ENCODE assay signal across 26 cellular contexts in genomic region chr7:10643545-10643944, GRCh38.
A peak's percentile ranks its signal among the peaks of the same experiment; 100 is the strongest.
DNase-seq lines count a peak whose midpoint lies in the region; ATAC-seq and TF ChIP-seq lines count a peak whose summit lies in the region.
"Had no signal": no experiment of that assay in that cellular context is flagged by ENCODE, and none has a peak within 500 bp of the region (broad histone marks: within the 10 kb centered on the region; RNA-seq: fewer than 3 reads in every experiment).

No MANE protein-coding gene starts in this region.

- H3K4me1 ChIP-seq in Loucy (ENCODE audit: insufficient read depth, low read length, poor library complexity, severe bottlenecking): peaks cover 38% of the 10 kb centered on the region
- no peaks in the 10 kb centered on the region for H3K4me1 ChIP-seq in transverse colon
- H3K4me1 ChIP-seq in neural progenitor cell: no peaks in the 10 kb centered on the region
- H3K4me1 ChIP-seq: BE2C, Caco-2, colonic mucosa, lower lobe of right lung, pancreas, Peyer's patch had no signal

- H3K4me3 ChIP-seq in Loucy (ENCODE audit: low read length, poor library complexity, severe bottlenecking) (peak overlapping the region; percentile 51), transverse colon (no peak overlapping the region), neural progenitor cell (no peak overlapping the region)
- H3K4me3 ChIP-seq: colonic mucosa, lower lobe of right lung, pancreas, Peyer's patch had no signal

- H3K79me2 ChIP-seq in Loucy (ENCODE audit: insufficient read depth, low read length) (no peaks in the 10 kb centered on the region), neural progenitor cell (ENCODE audit: low read depth) (no peaks in the 10 kb centered on the region)

- H3K9ac ChIP-seq in Loucy (ENCODE audit: low read depth, low read length, poor library complexity, severe bottlenecking) (peak overlapping the region; percentile 51), neural progenitor cell (no peak overlapping the region)

- DNase-seq in activated T-cell treated with anti-CD3 and anti-CD28 coated beads, Interleukin-2, amount 50 U/mL, for 4 hours: no peak
- DNase-seq in activated T-cell treated with anti-CD3 and anti-CD28 coated beads, Interleukin-2, amount 50 U/mL, for 48 hours: no peak
- no peak for DNase-seq in stimulated activated naive CD8-positive, alpha-beta T cell treated with anti-CD3 and anti-CD28 coated beads, Interleukin-15, Interleukin-2, amounts not matched to agents 100 U/mL and 50 U/mL, for 24 hours
- DNase-seq in transverse colon (no peak), neural progenitor cell (ENCODE audit: low spot score) (no peak), putamen (ENCODE audit: low spot score) (no peak)
- DNase-seq: activated CD4-positive, CD25-positive, alpha-beta regulatory T cell; activated gamma-delta T cell; anterior cingulate cortex; BE2C; Caco-2; colonic mucosa; DMS79 treated with DMSO at 0.1 percent for 48 hours; effector CD8-positive, alpha-beta T cell; H7; lower lobe of right lung; NCI-H1092; NCI-H187 treated with DMSO at 0.1 percent for 48 hours; NCI-H526 treated with DMSO at 0.1 percent for 48 hours; pancreas; Peyer's patch; SIG-M5; small intestine had no signal

- H3K9me3 Mint-ChIP-seq in activated T-cell treated with anti-CD3 and anti-CD28 coated beads, Interleukin-2, amount 50 U/mL, for 4 hours: no peaks in the 10 kb centered on the region
- H3K9me3 Mint-ChIP-seq in activated naive CD8-positive, alpha-beta T cell (ENCODE audit: low read depth): no peaks in the 10 kb centered on the region
- H3K9me3 Mint-ChIP-seq in neural progenitor cell: no peaks in the 10 kb centered on the region

- H3K27me3 Mint-ChIP-seq in activated T-cell treated with anti-CD3 and anti-CD28 coated beads, Interleukin-2, amount 50 U/mL, for 4 hours (ENCODE audit: low read depth): peaks cover 2% of the 10 kb centered on the region
- H3K27me3 Mint-ChIP-seq in activated naive CD8-positive, alpha-beta T cell: peaks cover 1% of the 10 kb centered on the region
- no peaks in the 10 kb centered on the region for H3K27me3 Mint-ChIP-seq in neural progenitor cell (ENCODE audit: insufficient read depth, low read depth)

- intact Hi-C loops in transverse colon (cut with DNase I; ENCODE audit: low total_unique reads): no loop called here

- H3K27me3 ChIP-seq in Loucy (ENCODE audit: insufficient read depth, low read length, poor library complexity, severe bottlenecking) (no peaks in the 10 kb centered on the region), transverse colon (no peaks in the 10 kb centered on the region), neural progenitor cell (no peaks in the 10 kb centered on the region)
- H3K27me3 ChIP-seq: BE2C, colonic mucosa, pancreas, Peyer's patch had no signal

- no peak for TF ChIP-seq EP300 in transverse colon (IDR thresholded peaks at IDR 0.05; ENCODE audit: low read depth)

- no peaks in the 10 kb centered on the region for H3K36me3 Mint-ChIP-seq in activated T-cell treated with anti-CD3 and anti-CD28 coated beads, Interleukin-2, amount 50 U/mL, for 4 hours (ENCODE audit: insufficient read depth)
- no peaks in the 10 kb centered on the region for H3K36me3 Mint-ChIP-seq in activated naive CD8-positive, alpha-beta T cell
- H3K36me3 Mint-ChIP-seq in neural progenitor cell: no peaks in the 10 kb centered on the region

- in situ Hi-C loops in transverse colon (cut with MboI; ENCODE audit: low pct_ligation_motif_present in 1 of 4, low pct_unique_long_range_greater_than_20kb in 1 of 4, low sequenced_read_pairs in 3 of 4): no loop called here

- peaks cover 7% of the 10 kb centered on the region for H3F3A ChIP-seq in Loucy (ENCODE audit: low read depth)
- no peaks in the 10 kb centered on the region for H3F3A ChIP-seq in neural progenitor cell (ENCODE audit: low read depth)

- H4K20me1 ChIP-seq in Loucy (ENCODE audit: insufficient read depth, low read length, poor library complexity, severe bottlenecking): no peaks in the 10 kb centered on the region
- H4K20me1 ChIP-seq in neural progenitor cell (ENCODE audit: low read depth): no peaks in the 10 kb centered on the region

- no peaks in the 10 kb centered on the region for H3K9me2 ChIP-seq in Loucy (replicated peaks; ENCODE audit: low read depth, low read length)

- TF ChIP-seq CTCF in Loucy (conservative IDR thresholded peaks at IDR 0.05; ENCODE audit: low read length) (no peak), transverse colon (IDR thresholded peaks at IDR 0.05) (no peak), neural progenitor cell (IDR thresholded peaks at IDR 0.05) (no peak)

- no peak for TF ChIP-seq POLR2A in transverse colon (IDR thresholded peaks at IDR 0.05)

- peak overlapping the region; percentile 51 for H3K27ac Mint-ChIP-seq in activated naive CD8-positive, alpha-beta T cell
- no peak overlapping the region for H3K27ac Mint-ChIP-seq in neural progenitor cell

- H2AFZ ChIP-seq in Loucy (ENCODE audit: low read length) (peak overlapping the region; percentile 63; the same call in 1 of the 2 replicates), neural progenitor cell (replicated peaks) (no peak overlapping the region)

- H3K9me3 ChIP-seq in Loucy (ENCODE audit: insufficient read depth, low read depth, low read length): no peaks in the 10 kb centered on the region
- H3K9me3 ChIP-seq in transverse colon: no peaks in the 10 kb centered on the region
- no peaks in the 10 kb centered on the region for H3K9me3 ChIP-seq in neural progenitor cell (ENCODE audit: low read depth)
- H3K9me3 ChIP-seq: BE2C, Caco-2, colonic mucosa, lower lobe of right lung, pancreas, Peyer's patch had no signal

- WGBS in transverse colon (ENCODE audit: low coverage in 1 of 2), 2 donors: 49 to 53% methylated on average over 2 of the region's 2 CpGs

- H3K27ac ChIP-seq in transverse colon: no peak overlapping the region
- H3K27ac ChIP-seq in neural progenitor cell: no peak overlapping the region
- H3K27ac ChIP-seq: colonic mucosa, lower lobe of right lung, pancreas, Peyer's patch had no signal

- peaks cover 17% of the 10 kb centered on the region for H3K4me1 Mint-ChIP-seq in activated T-cell treated with anti-CD3 and anti-CD28 coated beads, Interleukin-2, amount 50 U/mL, for 4 hours (ENCODE audit: low read depth)
- peaks cover 24% of the 10 kb centered on the region for H3K4me1 Mint-ChIP-seq in activated naive CD8-positive, alpha-beta T cell (ENCODE audit: low read depth)
- peaks cover 12% of the 10 kb centered on the region for H3K4me1 Mint-ChIP-seq in neural progenitor cell

- H3K36me3 ChIP-seq in Loucy (ENCODE audit: insufficient read depth, low read length) (no peaks in the 10 kb centered on the region), transverse colon (no peaks in the 10 kb centered on the region), neural progenitor cell (no peaks in the 10 kb centered on the region)
- H3K36me3 ChIP-seq: BE2C, colonic mucosa, lower lobe of right lung, pancreas, Peyer's patch had no signal

- no peak for ATAC-seq in activated T-cell treated with anti-CD3 and anti-CD28 coated beads, Interleukin-2, amount 50 U/mL, for 4 hours
- peak; percentile 49 for ATAC-seq in stimulated activated naive CD8-positive, alpha-beta T cell treated with anti-CD3 and anti-CD28 coated beads, Interleukin-15, Interleukin-2, amounts not matched to agents 100 U/mL and 50 U/mL, for 24 hours
- ATAC-seq: HepG2, lower lobe of right lung, pancreas had no signal

- H3K4me3 Mint-ChIP-seq in activated T-cell treated with anti-CD3 and anti-CD28 coated beads, Interleukin-2, amount 50 U/mL, for 4 hours: peak overlapping the region; percentile 29
- H3K4me3 Mint-ChIP-seq in activated naive CD8-positive, alpha-beta T cell: peak overlapping the region; percentile 67
- no peak overlapping the region for H3K4me3 Mint-ChIP-seq in neural progenitor cell

- H3K4me2 ChIP-seq in Loucy (ENCODE audit: low read depth, low read length, poor library complexity, severe bottlenecking) (peak overlapping the region; percentile 79), neural progenitor cell (no peak overlapping the region)
